Comparison of ENCODE assay signal across 27 cellular contexts in genomic region chr6:122681715-122682114, GRCh38.
"Had no signal": no experiment of that assay in that cellular context is flagged by ENCODE, and none has a peak within 500 bp of the region (broad histone marks: within the 10 kb centered on the region; RNA-seq: fewer than 3 reads in every experiment).

No MANE protein-coding gene starts in this region.

- FAIRE-seq: endometrium, frontal cortex, keratinocyte, pancreas had no signal

- H3K9me3 ChIP-seq: esophagus squamous epithelium, mucosa of descending colon, neutrophil, pancreas, suprapubic skin, transverse colon, upper lobe of right lung, uterus had no signal

- H3K27me3 ChIP-seq: esophagus squamous epithelium, neutrophil, pancreas, suprapubic skin, transverse colon, upper lobe of right lung, uterus had no signal

- H3K27ac ChIP-seq: esophagus squamous epithelium, neutrophil, pancreas, suprapubic skin, transverse colon, upper lobe of right lung, uterus had no signal

- ATAC-seq: effector memory CD8-positive, alpha-beta T cell; left lobe of liver; mucosa of descending colon; natural killer cell treated with Interleukin-12 subunit alpha and Interleukin-12 subunit beta and Interleukin-15 and Interleukin-18, amount 100 ng/mL, for 72 hours; pancreas; sciatic nerve; stimulated activated naive CD8-positive, alpha-beta T cell treated with anti-CD3 and anti-CD28 coated beads, Interleukin-15, amount 100 ng/mL, for 72 hours; upper lobe of right lung had no signal

- H3K36me3 ChIP-seq: esophagus squamous epithelium, neutrophil, pancreas, suprapubic skin, transverse colon, upper lobe of right lung, uterus had no signal

- H3K4me1 ChIP-seq: esophagus squamous epithelium, suprapubic skin, transverse colon, upper lobe of right lung, uterus had no signal

- H3K4me3 ChIP-seq: esophagus squamous epithelium, lung, mucosa of descending colon, pancreas, smooth muscle cell, suprapubic skin, transverse colon, upper lobe of right lung, uterus had no signal

- DNase-seq: cortex of kidney; effector memory CD8-positive, alpha-beta T cell; erythroblast; esophagus squamous epithelium; mesenchymal stem cell; mucosa of descending colon; naive B cell; pancreas; stimulated activated CD4-positive, alpha-beta T cell treated with anti-CD3 and anti-CD28 coated beads, Interleukin-12 subunit alpha, Interleukin-12 subunit beta, amount 100 ng/mL, for 4 hours; stimulated activated CD4-positive, alpha-beta T cell treated with anti-CD3 and anti-CD28 coated beads, Interleukin-1b, Interleukin-23, amount 100 ng/mL, for 48 hours; stimulated activated CD4-positive, alpha-beta T cell treated with anti-CD3 and anti-CD28 coated beads, Interleukin-4, amount 100 ng/mL, for 1 hour; stimulated activated CD8-positive, alpha-beta memory T cell treated with anti-CD3 and anti-CD28 coated beads, Interleukin-4, amount 100 ng/mL, for 48 hours; stimulated activated naive CD4-positive, alpha-beta T cell; stimulated activated naive CD8-positive, alpha-beta T cell treated with anti-CD3 and anti-CD28 coated beads, Interleukin-15, amount 100 ng/mL, for 72 hours; transverse colon; upper lobe of right lung; uterus had no signal
